Comparison of ENCODE assay signal across 10 cellular contexts in the genomic region with DNA sequence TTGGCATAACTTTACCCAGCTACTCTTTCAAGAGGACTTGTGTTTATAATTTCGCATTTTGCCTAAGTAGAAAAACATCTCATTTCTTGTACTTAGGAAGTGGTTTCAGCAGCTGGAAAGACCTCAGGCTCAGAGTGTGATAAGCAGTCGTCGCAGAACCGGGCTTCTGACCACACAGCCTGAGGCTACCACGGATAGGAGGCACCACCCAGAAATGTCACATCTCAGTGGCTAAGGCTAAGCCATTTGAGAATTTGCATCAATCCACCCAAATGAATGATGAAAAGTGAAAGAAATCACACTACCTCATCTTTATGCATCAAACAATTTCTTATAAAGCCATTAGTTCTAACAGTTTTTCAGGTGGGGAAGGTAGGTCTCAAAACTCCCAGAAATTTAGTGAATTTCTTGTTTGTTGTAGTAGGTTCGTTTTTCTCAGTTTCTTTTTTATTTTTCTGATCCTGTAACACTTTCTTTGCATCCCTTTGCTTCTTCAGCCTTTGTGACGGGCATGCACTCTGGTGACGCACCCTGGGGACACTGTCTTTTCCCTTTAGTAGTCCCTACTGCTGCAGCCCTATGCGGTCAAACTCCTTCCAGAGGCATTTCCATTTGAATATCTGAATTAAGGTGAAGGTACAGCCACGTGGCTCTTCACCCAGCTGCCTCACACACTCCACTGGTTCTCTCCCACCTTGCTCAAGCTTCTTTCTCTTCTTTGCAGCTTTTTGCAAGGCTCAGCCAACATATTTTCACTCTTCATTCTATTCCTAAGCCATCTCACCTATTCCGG.
DNase-seq lines count a peak whose midpoint lies in the region; ATAC-seq and TF ChIP-seq lines count a peak whose summit lies in the region.
"Had no signal": no experiment of that assay in that cellular context is flagged by ENCODE, and none has a peak within 500 bp of the region (broad histone marks: within the 10 kb centered on the region; RNA-seq: fewer than 3 reads in every experiment).

No MANE protein-coding gene starts in this region.

- DNase-seq in AML-193 (lab: John Stamatoyannopoulos, UW): peak; percentile 86 to 92
- DNase-seq in OCI-M1 (lab: John Stamatoyannopoulos, UW): peak; percentile 98
- peak; percentile 39 for DNase-seq in fibroblast of pulmonary artery (ENCODE audit: low read depth)
- no peak for DNase-seq in NCI-H1930 (lab: John Stamatoyannopoulos, UW)
- no peak for DNase-seq in AG08396 (ENCODE audit: low spot score)
- no peak for DNase-seq in SK-N-DZ (ENCODE audit: low spot score)

- ATAC-seq in GM18519 (IDR thresholded peaks at IDR 0.05; ENCODE audit: low FRiP score, unreplicated experiment): peak; percentile 69
- ATAC-seq in HG02973 (IDR thresholded peaks at IDR 0.05; ENCODE audit: unreplicated experiment): peak; percentile 53
- ATAC-seq: body of pancreas had no signal

- H3K4me3 ChIP-seq in fibroblast of pulmonary artery (replicated peaks; ENCODE audit: low read depth, low read length): no peak overlapping the region
- H3K4me3 ChIP-seq: body of pancreas, HAP-1 had no signal

- TF ChIP-seq CTCF in fibroblast of pulmonary artery (IDR thresholded peaks at IDR 0.05; ENCODE audit: low read length, missing control alignments): no peak

Comparison
In these comparisons a context has a peak if more than half of its experiments do, and no peak if none do; other contexts are left out.
1. DNase-seq: peak in AML-193 (2 of 2), OCI-M1 (single experiment) and fibroblast of pulmonary artery (single experiment); none in NCI-H1930 (0 of 2), AG08396 (single experiment) and SK-N-DZ (single experiment).